16 cellular contexts compared by ENCODE assay signal in genomic region chr10:6929157-6929830, GRCh38.
A peak's percentile ranks its signal among the peaks of the same experiment; 100 is the strongest.
DNase-seq lines count a peak whose midpoint lies in the region; ATAC-seq and TF ChIP-seq lines count a peak whose summit lies in the region.
"Had no signal": no experiment of that assay in that cellular context is flagged by ENCODE, and none has a peak within 500 bp of the region (broad histone marks: within the 10 kb centered on the region; RNA-seq: fewer than 3 reads in every experiment).

No MANE protein-coding gene starts in this region.

- H3K4me3 ChIP-seq in trophoblast cell (ENCODE audit: low read depth, low read length), result no peak overlapping the region
- H3K4me3 ChIP-seq: lung, thoracic aorta had no signal

- H2BK12ac ChIP-seq in trophoblast cell (ENCODE audit: low read length), result no peak overlapping the region

- CTCF ChIA-PET in activated CD8-positive, alpha-beta T cell treated with anti-CD3 and anti-CD28 coated beads for 36 hours (lab: Charles Lee), result interaction anchor here (1.0 to 3.9 kb wide), 5 partner anchors 10 to 491 kb away, joined by 3 to 21 read pairs (median 5); no protein-coding TSS in a partner anchor

- H3K9ac ChIP-seq in trophoblast cell (ENCODE audit: low read length), result no peak overlapping the region

- H4K12ac ChIP-seq in trophoblast cell (ENCODE audit: low read depth, low read length), result no peak overlapping the region

- POLR2A ChIA-PET in activated CD8-positive, alpha-beta T cell treated with anti-CD3 and anti-CD28 coated beads for 36 hours (lab: Charles Lee), result interaction anchor here (0.8 kb wide), 1 partner anchor 25 kb away, joined by 3 read pairs; no protein-coding TSS in a partner anchor

- H3K27me3 Mint-ChIP-seq in activated CD8-positive, alpha-beta T cell treated with anti-CD3 and anti-CD28 coated beads for 36 hours, result no peaks in the 10 kb centered on the region
- H3K27me3 Mint-ChIP-seq in natural killer cell treated with Interleukin-12 subunit alpha and Interleukin-12 subunit beta and Interleukin-15 and Interleukin-18, amount 100 ng/mL, for 72 hours, result no peaks in the 10 kb centered on the region

- H3K14ac ChIP-seq in trophoblast cell (ENCODE audit: low read length), result no peak overlapping the region

- H3K23ac ChIP-seq in trophoblast cell (ENCODE audit: low read length), result no peak overlapping the region

- DNase-seq in NOMO-1 treated with DMSO at 0.1 percent for 48 hours (lab: John Stamatoyannopoulos, UW; ENCODE audit: unreplicated experiment), result peak; percentile 41
- DNase-seq in NOMO-1 treated with dmso at 0.1 percent for 144 hours (lab: John Stamatoyannopoulos, UW; ENCODE audit: unreplicated experiment), result no peak
- peak; percentile 74 for DNase-seq in KBM-7
- DNase-seq in activated CD8-positive, alpha-beta T cell treated with anti-CD3 and anti-CD28 coated beads for 36 hours, result no peak
- no peak for DNase-seq in natural killer cell treated with Interleukin-12 subunit alpha and Interleukin-12 subunit beta and Interleukin-15 and Interleukin-18, amount 100 ng/mL, for 72 hours (ENCODE audit: low spot score)
- DNase-seq in trophoblast cell, result no peak
- DNase-seq in stimulated activated CD4-positive, alpha-beta T cell treated with anti-CD3 and anti-CD28 coated beads, Interleukin-12 subunit alpha, Interleukin-12 subunit beta, amount 100 ng/mL, for 4 hours, result no peak
- DNase-seq: 8988T; activated naive CD4-positive, alpha-beta T cell treated with Interleukin-2 at 50 U/mL for 16 hours; HFFc6; NCI-H187 treated with DMSO at 0.1 percent for 48 hours had no signal

- no peaks in the 10 kb centered on the region for H3K27me3 ChIP-seq in trophoblast cell (ENCODE audit: insufficient read depth, low read length)
- H3K27me3 ChIP-seq: neutrophil had no signal

- peaks cover 2% of the 10 kb centered on the region for H3K9me3 Mint-ChIP-seq in activated CD8-positive, alpha-beta T cell treated with anti-CD3 and anti-CD28 coated beads for 36 hours
- H3K9me3 Mint-ChIP-seq in natural killer cell treated with Interleukin-12 subunit alpha and Interleukin-12 subunit beta and Interleukin-15 and Interleukin-18, amount 100 ng/mL, for 72 hours, result peaks cover 3% of the 10 kb centered on the region

- no peak overlapping the region for H4K91ac ChIP-seq in trophoblast cell (ENCODE audit: low read depth, low read length)

- no CpG with 5 or more reads among the region's 9 CpGs for WGBS in trophoblast cell (ENCODE audit: extremely low coverage, insufficient coverage, insufficient read length)

- no peak overlapping the region for H4K8ac ChIP-seq in trophoblast cell (ENCODE audit: low read depth, low read length)

- H3K79me1 ChIP-seq in trophoblast cell (ENCODE audit: low read length), result no peaks in the 10 kb centered on the region

- intact Hi-C loops in activated CD8-positive, alpha-beta T cell treated with anti-CD3 and anti-CD28 coated beads for 36 hours (cut with micrococcal nuclease), result loop anchor here (10.0 kb wide), 3 partner anchors 106 to 336 kb away; no protein-coding TSS in a partner anchor

- no peak overlapping the region for H3K27ac ChIP-seq in trophoblast cell (ENCODE audit: low read depth, low read length)
- H3K27ac ChIP-seq: thoracic aorta had no signal

- H3K18ac ChIP-seq in trophoblast cell (ENCODE audit: low read length), result no peak overlapping the region

- H3K27ac Mint-ChIP-seq in activated CD8-positive, alpha-beta T cell treated with anti-CD3 and anti-CD28 coated beads for 36 hours, result peak overlapping the region; percentile 46
- peak overlapping the region; percentile 97 to 98 for H3K27ac Mint-ChIP-seq in natural killer cell treated with Interleukin-12 subunit alpha and Interleukin-12 subunit beta and Interleukin-15 and Interleukin-18, amount 100 ng/mL, for 72 hours
- H3K27ac Mint-ChIP-seq: HFFc6 had no signal

- no peaks in the 10 kb centered on the region for H3K4me1 ChIP-seq in trophoblast cell (ENCODE audit: control insufficient read depth in 1 of 2, insufficient read depth in 2 of 2, low read length in 2 of 2)

- H3K36me3 ChIP-seq in trophoblast cell (ENCODE audit: control insufficient read depth in 1 of 2, insufficient read depth in 2 of 2, low read length in 2 of 2), result no peaks in the 10 kb centered on the region
- H3K36me3 ChIP-seq: neutrophil, thoracic aorta had no signal

- H3K36me3 Mint-ChIP-seq in activated CD8-positive, alpha-beta T cell treated with anti-CD3 and anti-CD28 coated beads for 36 hours (ENCODE audit: low read depth), result no peaks in the 10 kb centered on the region
- peaks cover 7% of the 10 kb centered on the region for H3K36me3 Mint-ChIP-seq in natural killer cell treated with Interleukin-12 subunit alpha and Interleukin-12 subunit beta and Interleukin-15 and Interleukin-18, amount 100 ng/mL, for 72 hours

- H3K79me2 ChIP-seq in trophoblast cell (ENCODE audit: control insufficient read depth, insufficient read depth, low read length, poor library complexity), result no peaks in the 10 kb centered on the region

- H3K4ac ChIP-seq in trophoblast cell (ENCODE audit: low read depth, low read length), result no peak overlapping the region

- ATAC-seq in activated CD8-positive, alpha-beta T cell treated with anti-CD3 and anti-CD28 coated beads for 36 hours, result no peak
- no peak for ATAC-seq in natural killer cell treated with Interleukin-12 subunit alpha and Interleukin-12 subunit beta and Interleukin-15 and Interleukin-18, amount 100 ng/mL, for 72 hours
- no peak for ATAC-seq in HG03280 (IDR thresholded peaks at IDR 0.05; ENCODE audit: unreplicated experiment)
- ATAC-seq: esophagus mucosa had no signal

- no peak overlapping the region for H2AK5ac ChIP-seq in trophoblast cell (ENCODE audit: low read length)

- in situ Hi-C loops in KBM-7 (cut with MboI; ENCODE audit: low pct_unique_long_range_greater_than_20kb, low sequenced_read_pairs), result no loop called here

- peaks cover 3% of the 10 kb centered on the region for H3K9me3 ChIP-seq in trophoblast cell (ENCODE audit: insufficient read depth, low read depth, low read length)
- H3K9me3 ChIP-seq: neutrophil, thoracic aorta had no signal

- H2AFZ ChIP-seq in trophoblast cell (ENCODE audit: insufficient read depth, low read length, poor library complexity), result no peak overlapping the region

- H3K4me2 ChIP-seq in trophoblast cell (ENCODE audit: low read length), result no peak overlapping the region

- no peak overlapping the region for H2BK5ac ChIP-seq in trophoblast cell (ENCODE audit: low read depth, low read length, poor library complexity)

- no peak for TF ChIP-seq CTCF in activated CD8-positive, alpha-beta T cell treated with anti-CD3 and anti-CD28 coated beads for 36 hours (IDR thresholded peaks at IDR 0.05)

- peaks cover 44% of the 10 kb centered on the region for H3K4me1 Mint-ChIP-seq in activated CD8-positive, alpha-beta T cell treated with anti-CD3 and anti-CD28 coated beads for 36 hours (ENCODE audit: low read depth)
- peaks cover 44 to 59% of the 10 kb centered on the region in 2 donors for H3K4me1 Mint-ChIP-seq in natural killer cell treated with Interleukin-12 subunit alpha and Interleukin-12 subunit beta and Interleukin-15 and Interleukin-18, amount 100 ng/mL, for 72 hours (ENCODE audit: low read depth in 2 of 2)

- no peak overlapping the region for H3K4me3 Mint-ChIP-seq in activated CD8-positive, alpha-beta T cell treated with anti-CD3 and anti-CD28 coated beads for 36 hours
- H3K4me3 Mint-ChIP-seq in natural killer cell treated with Interleukin-12 subunit alpha and Interleukin-12 subunit beta and Interleukin-15 and Interleukin-18, amount 100 ng/mL, for 72 hours, result peak overlapping the region; percentile 75
- H3K4me3 Mint-ChIP-seq: HFFc6 had no signal

- H2BK120ac ChIP-seq in trophoblast cell (ENCODE audit: insufficient read depth, low read length, poor library complexity), result no peak overlapping the region

Comparison
In these comparisons a context has a peak if more than half of its experiments do, and no peak if none do; other contexts are left out.
1. DNase-seq: peak in NOMO-1 treated with DMSO at 0.1 percent for 48 hours (single experiment) and KBM-7 (single experiment); none in NOMO-1 treated with dmso at 0.1 percent for 144 hours (single experiment), activated CD8-positive, alpha-beta T cell treated with anti-CD3 and anti-CD28 coated beads for 36 hours (single experiment), natural killer cell treated with Interleukin-12 subunit alpha and Interleukin-12 subunit beta and Interleukin-15 and Interleukin-18, amount 100 ng/mL, for 72 hours (single experiment), trophoblast cell (0 of 2) and stimulated activated CD4-positive, alpha-beta T cell treated with anti-CD3 and anti-CD28 coated beads, Interleukin-12 subunit alpha, Interleukin-12 subunit beta, amount 100 ng/mL, for 4 hours (single experiment).